13 cellular contexts compared by ENCODE assay signal in the genomic region with DNA sequence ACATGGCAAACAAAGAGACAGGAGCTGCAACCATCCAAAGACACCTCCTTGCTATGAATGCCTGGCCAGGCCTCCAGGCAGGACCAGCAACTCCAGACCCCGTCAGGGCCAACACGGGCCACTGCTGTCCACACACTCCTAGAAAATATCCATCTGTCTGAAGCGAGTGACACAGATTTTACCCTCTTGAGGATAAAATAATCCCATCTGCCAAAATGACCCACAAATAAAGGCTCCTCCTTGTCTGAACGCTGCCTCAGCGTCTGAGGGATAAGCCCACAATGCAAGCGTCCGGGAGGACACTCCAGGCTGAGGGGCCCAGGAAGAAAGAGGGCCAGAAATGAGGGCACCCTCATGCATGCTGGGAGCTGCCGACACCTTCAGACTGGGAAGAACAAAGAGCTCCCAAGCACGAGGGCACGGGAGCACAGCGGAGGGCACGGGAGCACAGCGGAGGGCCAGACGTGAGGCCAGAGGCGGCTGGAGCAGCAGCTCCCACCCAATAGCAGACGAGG.
A peak's percentile ranks its signal among the peaks of the same experiment; 100 is the strongest.
DNase-seq lines count a peak whose midpoint lies in the region; ATAC-seq and TF ChIP-seq lines count a peak whose summit lies in the region.
"Had no signal": no experiment of that assay in that cellular context is flagged by ENCODE, and none has a peak within 500 bp of the region (broad histone marks: within the 10 kb centered on the region; RNA-seq: fewer than 3 reads in every experiment).

No MANE protein-coding gene starts in this region.

- no peak overlapping the region for H3K23ac ChIP-seq in trophoblast cell (ENCODE audit: low read length)

- DNase-seq in D341Med (ENCODE audit: low spot score) (peak; percentile 54), Panc1 (ENCODE audit: low read depth, low spot score) (no peak), fibroblast of lung (ENCODE audit: low read depth in 2 of 2) (no peak), trophoblast cell (no peak), foreskin melanocyte (no peak), NCI-H146 (lab: John Stamatoyannopoulos, UW) (no peak), GM13976 (ENCODE audit: low spot score) (no peak)
- DNase-seq: COR-L47, NCI-H226, tibial artery had no signal

- no peak overlapping the region for H2BK12ac ChIP-seq in trophoblast cell (ENCODE audit: low read length)

- H2AFZ ChIP-seq in fibroblast of lung (ENCODE audit: low read length) (no peak overlapping the region), trophoblast cell (ENCODE audit: insufficient read depth, low read length, poor library complexity) (no peak overlapping the region)

- H3K79me1 ChIP-seq in trophoblast cell (ENCODE audit: low read length) = no peaks in the 10 kb centered on the region

- CTCF ChIA-PET in Panc1 (lab: Charles Lee) = interaction anchor here (0.9 kb wide), 1 partner anchor 9 kb away, joined by 3 read pairs; no protein-coding TSS in a partner anchor

- no CpG with 5 or more reads among the region's 16 CpGs for WGBS in trophoblast cell (ENCODE audit: extremely low coverage, insufficient coverage, insufficient read length)

- in situ Hi-C loops in Panc1 (cut with HindIII; ENCODE audit: low pct_unique_long_range_greater_than_20kb, low sequenced_read_pairs) (no loop called here), GM13976 (cut with MboI; ENCODE audit: low sequenced_read_pairs, unreplicated experiment) (no loop called here)

- no peak overlapping the region for H3K18ac ChIP-seq in trophoblast cell (ENCODE audit: low read length)

- no peak overlapping the region for H3K14ac ChIP-seq in trophoblast cell (ENCODE audit: low read length)

- intact Hi-C loops in Panc1 (cut with micrococcal nuclease; ENCODE audit: unreplicated experiment) = no loop called here

- peaks cover 73% of the 10 kb centered on the region for H3K4me1 ChIP-seq in Panc1 (ENCODE audit: control insufficient read depth, insufficient read depth, low read length)
- peaks cover 11% of the 10 kb centered on the region for H3K4me1 ChIP-seq in fibroblast of lung (ENCODE audit: control insufficient read depth, extremely low read depth, insufficient read depth, low read length)
- peaks cover 9 to 14% of the 10 kb centered on the region in 2 experiments for H3K4me1 ChIP-seq in trophoblast cell (ENCODE audit: control insufficient read depth in 1 of 2, insufficient read depth in 2 of 2, low read length in 2 of 2)

- no peak overlapping the region for H2AK5ac ChIP-seq in trophoblast cell (ENCODE audit: low read length)

- POLR2A ChIA-PET in Panc1 (lab: Charles Lee) = interaction anchor here (0.5 to 0.6 kb wide), 2 partner anchors 22 to 247 kb away, joined by 3 to 6 read pairs; no protein-coding TSS in a partner anchor

- H3K9ac ChIP-seq in fibroblast of lung (ENCODE audit: insufficient read depth, low read length) (peak overlapping the region; percentile 20), trophoblast cell (ENCODE audit: low read length) (no peak overlapping the region)

- peak overlapping the region; percentile 18 for H3K4ac ChIP-seq in trophoblast cell (ENCODE audit: low read depth, low read length)

- H3K9me3 ChIP-seq in Panc1 (ENCODE audit: control insufficient read depth, insufficient read depth, low read depth, low read length) = no peaks in the 10 kb centered on the region
- no peaks in the 10 kb centered on the region for H3K9me3 ChIP-seq in fibroblast of lung (ENCODE audit: control insufficient read depth, insufficient read depth, low read depth, low read length)
- H3K9me3 ChIP-seq in trophoblast cell (ENCODE audit: insufficient read depth, low read depth, low read length) = peaks cover 4% of the 10 kb centered on the region
- H3K9me3 ChIP-seq: neutrophil, tibial artery had no signal

- no peaks in the 10 kb centered on the region for H3K36me3 ChIP-seq in Panc1 (ENCODE audit: control insufficient read depth, insufficient read depth, low read length)
- H3K36me3 ChIP-seq in fibroblast of lung (ENCODE audit: control insufficient read depth, insufficient read depth, low read length) = no peaks in the 10 kb centered on the region
- no peaks in the 10 kb centered on the region for H3K36me3 ChIP-seq in trophoblast cell (ENCODE audit: control insufficient read depth in 1 of 2, insufficient read depth in 2 of 2, low read length in 2 of 2)
- H3K36me3 ChIP-seq: neutrophil, tibial artery had no signal

- no peak overlapping the region for H4K12ac ChIP-seq in trophoblast cell (ENCODE audit: low read depth, low read length)

- H3K79me2 ChIP-seq in fibroblast of lung (ENCODE audit: control insufficient read depth, insufficient read depth, low read length) (peaks cover 92% of the 10 kb centered on the region), trophoblast cell (ENCODE audit: control insufficient read depth, insufficient read depth, low read length, poor library complexity) (peaks cover 20% of the 10 kb centered on the region)

- H3K27me3 ChIP-seq in Panc1 (ENCODE audit: control insufficient read depth, insufficient read depth, low read length) (no peaks in the 10 kb centered on the region), fibroblast of lung (ENCODE audit: control insufficient read depth, insufficient read depth, low read length) (no peaks in the 10 kb centered on the region), trophoblast cell (ENCODE audit: insufficient read depth, low read length) (no peaks in the 10 kb centered on the region)
- H3K27me3 ChIP-seq: neutrophil, tibial artery had no signal

- H2BK120ac ChIP-seq in trophoblast cell (ENCODE audit: insufficient read depth, low read length, poor library complexity) = no peak overlapping the region

- H4K91ac ChIP-seq in trophoblast cell (ENCODE audit: low read depth, low read length) = no peak overlapping the region

- no TSS peak for BruUV-seq in Panc1 (replicated peaks; lab: Mats Ljungman, UMichigan)

- H4K8ac ChIP-seq in trophoblast cell (ENCODE audit: low read depth, low read length) = no peak overlapping the region

- peak overlapping the region; percentile 70 for H3K4me2 ChIP-seq in fibroblast of lung (ENCODE audit: extremely low read depth, insufficient read depth, low read length)
- no peak overlapping the region for H3K4me2 ChIP-seq in trophoblast cell (ENCODE audit: low read length)

- H4K20me1 ChIP-seq in fibroblast of lung (ENCODE audit: control insufficient read depth, extremely low read depth, insufficient read depth, low read length) = no peaks in the 10 kb centered on the region

- TF ChIP-seq CTCF in Panc1 (IDR thresholded peaks at IDR 0.05) (no peak), fibroblast of lung (conservative IDR thresholded peaks at IDR 0.05 in 1 of 2, IDR thresholded peaks at IDR 0.05 in 1 of 2; ENCODE audit: low read depth in 1 of 2, low read length in 2 of 2) (no peak), GM13976 (IDR thresholded peaks at IDR 0.05; ENCODE audit: borderline replicate concordance, control extremely low read depth, extremely low read depth, insufficient read depth, missing control alignments) (no peak)

- H3K27ac ChIP-seq in Panc1 (ENCODE audit: low read length) = peak overlapping the region; percentile 93
- H3K27ac ChIP-seq in fibroblast of lung (ENCODE audit: insufficient read depth, low read length) = peak overlapping the region; percentile 46
- no peak overlapping the region for H3K27ac ChIP-seq in trophoblast cell (ENCODE audit: low read depth, low read length)
- H3K27ac ChIP-seq: neutrophil, tibial artery had no signal

- H2BK5ac ChIP-seq in trophoblast cell (ENCODE audit: low read depth, low read length, poor library complexity) = no peak overlapping the region

- H3K4me3 ChIP-seq in Panc1 (ENCODE audit: low read depth in 2 of 2, low read length in 2 of 2) = peak overlapping the region; percentile 24 to 38
- H3K4me3 ChIP-seq in fibroblast of lung (replicated peaks in 1 of 4; ENCODE audit: control extremely low read depth in 1 of 4, insufficient read depth in 1 of 4, low read depth in 3 of 4, low read length in 4 of 4) = no peak overlapping the region
- H3K4me3 ChIP-seq in trophoblast cell (ENCODE audit: low read depth, low read length) = no peak overlapping the region
- H3K4me3 ChIP-seq: tibial artery had no signal

- peak; percentile 18 for ATAC-seq in Panc1
- ATAC-seq in GM19351 (IDR thresholded peaks at IDR 0.05; ENCODE audit: unreplicated experiment) = no peak
- ATAC-seq: activated CD4-positive, CD25-positive, alpha-beta regulatory T cell treated with anti-CD3 and anti-CD28 coated beads, Interleukin-2, amount 50 U/mL, for 24 hours had no signal

Comparison
In these comparisons a context has a peak if more than half of its experiments do, and no peak if none do; other contexts are left out.
1. H3K4me3 ChIP-seq: peak in Panc1 (2 of 2); none in fibroblast of lung (0 of 4) and trophoblast cell (single experiment).